Comparison of ENCODE assay signal across 22 cellular contexts in genomic region chr5:132254321-132254977, GRCh38. TPM values are rescaled to one million over a fixed set of nuclear protein-coding genes. Genes with fewer than 3 reads are reported as not detected.
A peak's percentile ranks its signal among the peaks of the same experiment; 100 is the strongest.
DNase-seq lines count a peak whose midpoint lies in the region; ATAC-seq, FAIRE-seq and TF ChIP-seq lines count a peak whose summit lies in the region.
"Had no signal": no experiment of that assay in that cellular context is flagged by ENCODE, and none has a peak within 500 bp of the region (broad histone marks: within the 10 kb centered on the region; RNA-seq: fewer than 3 reads in every experiment).

No MANE protein-coding gene starts in this region.

- intact Hi-C loops in natural killer cell (cut with micrococcal nuclease), result no loop called here
- intact Hi-C loops in heart left ventricle (cut with DNase I), result no loop called here
- intact Hi-C loops in pancreas (cut with DNase I), result no loop called here
- intact Hi-C loops in PC-3 (cut with micrococcal nuclease), result no loop called here

- no peak for ATAC-seq in natural killer cell treated with Interleukin-12 subunit alpha and Interleukin-12 subunit beta and Interleukin-15 and Interleukin-18, amount 100 ng/mL, for 72 hours
- no peak for ATAC-seq in natural killer cell
- peak; percentile 61 to 81 (median 69) for ATAC-seq in heart left ventricle
- peak; percentile 51 to 87 (median 82) for ATAC-seq in pancreas
- no peak for ATAC-seq in PC-3
- ATAC-seq: stimulated activated naive B cell treated with anti-CD40 and anti-IgM and Interleukin-4, amounts not matched to agents 10 μg/mL and 1 μg/mL and 100 μg/mL, for 72 hours; T-helper 17 cell had no signal

- FAIRE-seq in pancreas (lab: Jason Lieb, UNC), result no peak

- no peak overlapping the region for H3K4me3 Mint-ChIP-seq in natural killer cell treated with Interleukin-12 subunit alpha and Interleukin-12 subunit beta and Interleukin-15 and Interleukin-18, amount 100 ng/mL, for 72 hours
- H3K4me3 Mint-ChIP-seq in natural killer cell, result no peak overlapping the region
- H3K4me3 Mint-ChIP-seq: activated B cell treated with CpG ODN at 0.5 μM for 24 hours; stimulated activated naive B cell treated with anti-CD40 and anti-IgM and Interleukin-4, amounts not matched to agents 10 μg/mL and 1 μg/mL and 100 μg/mL, for 72 hours; T-helper 17 cell had no signal

- no peak overlapping the region for H2AFZ ChIP-seq in PC-3 (ENCODE audit: low read length)
- H2AFZ ChIP-seq: hepatocyte had no signal

- no peaks in the 10 kb centered on the region for H3K4me1 Mint-ChIP-seq in natural killer cell treated with Interleukin-12 subunit alpha and Interleukin-12 subunit beta and Interleukin-15 and Interleukin-18, amount 100 ng/mL, for 72 hours (ENCODE audit: low read depth in 2 of 2)
- H3K4me1 Mint-ChIP-seq in natural killer cell, result peaks cover 0 to 4% of the 10 kb centered on the region in 2 donors
- H3K4me1 Mint-ChIP-seq: activated B cell treated with CpG ODN at 0.5 μM for 24 hours had no signal

- CTCF ChIA-PET in PC-3 (lab: Charles Lee), result no interaction called here

- H3K9ac ChIP-seq in PC-3 (ENCODE audit: low read length), result no peak overlapping the region

- no peak overlapping the region for H3K4me2 ChIP-seq in PC-3 (ENCODE audit: low read length)
- H3K4me2 ChIP-seq: hepatocyte had no signal

- H4K20me1 ChIP-seq in PC-3 (ENCODE audit: low read length), result no peaks in the 10 kb centered on the region

- H3K27me3 Mint-ChIP-seq in natural killer cell treated with Interleukin-12 subunit alpha and Interleukin-12 subunit beta and Interleukin-15 and Interleukin-18, amount 100 ng/mL, for 72 hours, result peaks cover 10 to 17% of the 10 kb centered on the region in 2 donors
- peaks cover 13% of the 10 kb centered on the region in 2 donors for H3K27me3 Mint-ChIP-seq in natural killer cell (ENCODE audit: low read depth in 2 of 2)

- 31 to 33% (median 32%) methylated on average over 4 to 7 of the region's 7 CpGs for whole genome bisulfite sequencing in heart left ventricle, 4 donors
- WGBS in pancreas, 2 donors, result 25 to 32% methylated on average over 7 of the region's 7 CpGs

- no peaks in the 10 kb centered on the region for H3K36me3 Mint-ChIP-seq in natural killer cell treated with Interleukin-12 subunit alpha and Interleukin-12 subunit beta and Interleukin-15 and Interleukin-18, amount 100 ng/mL, for 72 hours
- no peaks in the 10 kb centered on the region for H3K36me3 Mint-ChIP-seq in natural killer cell
- H3K36me3 Mint-ChIP-seq: stimulated activated naive B cell treated with anti-CD40 and anti-IgM and Interleukin-4, amounts not matched to agents 10 μg/mL and 1 μg/mL and 100 μg/mL, for 72 hours had no signal

- H3K9me3 ChIP-seq in heart left ventricle, result no peaks in the 10 kb centered on the region
- H3K9me3 ChIP-seq in pancreas, result no peaks in the 10 kb centered on the region
- H3K9me3 ChIP-seq in PC-3 (ENCODE audit: low read length), result no peaks in the 10 kb centered on the region
- H3K9me3 ChIP-seq: colonic mucosa, vagina had no signal

- TF ChIP-seq POLR2A in heart left ventricle (IDR thresholded peaks at IDR 0.05), result no peak
- TF ChIP-seq POLR2A in erythroblast (IDR thresholded peaks at IDR 0.05; ENCODE audit: low read length), result no peak

- no peak overlapping the region for H3K27ac Mint-ChIP-seq in natural killer cell treated with Interleukin-12 subunit alpha and Interleukin-12 subunit beta and Interleukin-15 and Interleukin-18, amount 100 ng/mL, for 72 hours
- no peak overlapping the region for H3K27ac Mint-ChIP-seq in natural killer cell
- H3K27ac Mint-ChIP-seq: activated B cell treated with CpG ODN at 0.5 μM for 24 hours; stimulated activated naive B cell treated with anti-CD40 and anti-IgM and Interleukin-4, amounts not matched to agents 10 μg/mL and 1 μg/mL and 100 μg/mL, for 72 hours; T-helper 17 cell had no signal

- TF ChIP-seq CTCF in natural killer cell (IDR thresholded peaks at IDR 0.05) (no peak), heart left ventricle (IDR thresholded peaks at IDR 0.05) (no peak), pancreas (IDR thresholded peaks at IDR 0.05) (no peak), PC-3 (conservative IDR thresholded peaks at IDR 0.05; ENCODE audit: low read depth, low read length) (no peak)

- H3F3A ChIP-seq in PC-3 (ENCODE audit: low read length, unreplicated experiment), result no peaks in the 10 kb centered on the region

- no peaks in the 10 kb centered on the region for H3K9me2 ChIP-seq in PC-3 (replicated peaks; ENCODE audit: low read length)

- H3K4me1 ChIP-seq in heart left ventricle, result peaks cover 0 to 37% (median 18%) of the 10 kb centered on the region in 12 donors
- H3K4me1 ChIP-seq in pancreas, result no peaks in the 10 kb centered on the region
- peaks cover 16% of the 10 kb centered on the region for H3K4me1 ChIP-seq in PC-3 (ENCODE audit: insufficient read depth, low read length)
- H3K4me1 ChIP-seq: colonic mucosa had no signal

- peaks cover 0 to 14% (median 0%) of the 10 kb centered on the region in 9 donors for H3K27me3 ChIP-seq in heart left ventricle
- H3K27me3 ChIP-seq in pancreas, result no peaks in the 10 kb centered on the region
- H3K27me3 ChIP-seq in PC-3 (ENCODE audit: low read length), result no peaks in the 10 kb centered on the region
- H3K27me3 ChIP-seq: colonic mucosa, hepatocyte, vagina had no signal

- H3K27ac ChIP-seq in heart left ventricle (peak overlapping the region in 8 of 12 donors; percentile 9 to 58 (median 46)), pancreas (no peak overlapping the region), PC-3 (ENCODE audit: low read length) (no peak overlapping the region)
- H3K27ac ChIP-seq: colonic mucosa, vagina had no signal

- no TSS peak for BruUV-seq in PC-3 (replicated peaks; lab: Mats Ljungman, UMichigan)

- no peaks in the 10 kb centered on the region for H3K9me3 Mint-ChIP-seq in natural killer cell treated with Interleukin-12 subunit alpha and Interleukin-12 subunit beta and Interleukin-15 and Interleukin-18, amount 100 ng/mL, for 72 hours
- no peaks in the 10 kb centered on the region for H3K9me3 Mint-ChIP-seq in natural killer cell
- H3K9me3 Mint-ChIP-seq: activated B cell treated with CpG ODN at 0.5 μM for 24 hours; stimulated activated naive B cell treated with anti-CD40 and anti-IgM and Interleukin-4, amounts not matched to agents 10 μg/mL and 1 μg/mL and 100 μg/mL, for 72 hours had no signal

- peak; percentile 46 for DNase-seq in natural killer cell treated with Interleukin-12 subunit alpha and Interleukin-12 subunit beta and Interleukin-15 and Interleukin-18, amount 100 ng/mL, for 72 hours (ENCODE audit: low spot score)
- DNase-seq in natural killer cell, result no peak
- peak; percentile 56 to 85 (median 77) for DNase-seq in heart left ventricle
- peak in 5 of 6 donors; percentile 65 to 84 (median 73) for DNase-seq in pancreas
- no peak for DNase-seq in erythroblast (lab: John Stamatoyannopoulos, UW)
- no peak for DNase-seq in effector CD4-positive, alpha-beta T cell
- DNase-seq in NCI-H1048 (lab: John Stamatoyannopoulos, UW), result no peak
- DNase-seq in PC-3, result no peak
- DNase-seq: activated B cell treated with CpG ODN at 0.5 μM for 24 hours; activated effector memory CD4-positive, alpha-beta T cell treated with Interleukin-2 at 50 U/mL for 16 hours; anterior cingulate cortex; colonic mucosa; EL; KBM-7; kidney glomerular epithelial cell; NCI-H2227 treated with DMSO at 0.1 percent for 48 hours; SHP77; stimulated activated CD4-positive, alpha-beta T cell treated with anti-CD3 and anti-CD28 coated beads, Interleukin-12 subunit alpha, Interleukin-12 subunit beta, amount 100 ng/mL, for 4 hours; stimulated activated naive B cell treated with anti-CD40 and anti-IgM and Interleukin-4, amounts not matched to agents 10 μg/mL and 1 μg/mL and 100 μg/mL, for 72 hours; T-helper 17 cell had no signal

- H3K4me3 ChIP-seq in heart left ventricle, result no peak overlapping the region
- no peak overlapping the region for H3K4me3 ChIP-seq in pancreas
- H3K4me3 ChIP-seq in PC-3 (ENCODE audit: low read length), result no peak overlapping the region
- H3K4me3 ChIP-seq: colonic mucosa, hepatocyte, vagina had no signal

- peaks cover 12% of the 10 kb centered on the region; the same call in 1 of the 2 replicates for H3K79me2 ChIP-seq in PC-3 (ENCODE audit: low read length)

- H3K36me3 ChIP-seq in heart left ventricle (no peaks in the 10 kb centered on the region), pancreas (no peaks in the 10 kb centered on the region), PC-3 (ENCODE audit: low read depth, low read length) (no peaks in the 10 kb centered on the region)
- H3K36me3 ChIP-seq: colonic mucosa, vagina had no signal

- POLR2A ChIA-PET in PC-3 (lab: Charles Lee; ENCODE audit: unreplicated experiment), result no interaction called here

RNA-seq across cellular contexts. Expression of gene PDLIM4, which starts 3.0 kb away (rescaled TPM):
- not detected for total RNA-seq in natural killer cell treated with Interleukin-12 subunit alpha and Interleukin-12 subunit beta and Interleukin-15 and Interleukin-18, amount 100 ng/mL, for 72 hours
- not detected for total RNA-seq in natural killer cell
- total RNA-seq in heart left ventricle, result 10 to 100 TPM in 3 of 9 donors, 1 to 10 TPM in 6; 2.4 to 16.9 (median 8.1) TPM
- polyA plus RNA-seq in heart left ventricle, result 1 to 10 TPM; 5.1 to 9.1 TPM
- 1 to 10 TPM in 5 of 6 donors, under 1 TPM in 1; 0.83 to 6.6 (median 1.9) TPM for total RNA-seq in pancreas
- polyA plus RNA-seq in pancreas, result 10 to 100 TPM in 1 of 2 donors, 1 to 10 TPM in 1; 3.3 to 10.7 TPM
- 26.5 and 27.8 TPM in 2 replicates for total RNA-seq in PC-3 (2014; rRNA removed)
- total RNA-seq: activated B cell treated with CpG ODN at 0.5 μM for 24 hours, T-helper 17 cell had no signal

RNA-seq across cellular contexts. Expression of gene P4HA2, which starts 26.8 kb away (rescaled TPM):
- 10 to 100 TPM in 1 of 2 donors, 1 to 10 TPM in 1; 5.5 to 20.1 TPM for total RNA-seq in natural killer cell treated with Interleukin-12 subunit alpha and Interleukin-12 subunit beta and Interleukin-15 and Interleukin-18, amount 100 ng/mL, for 72 hours
- total RNA-seq in natural killer cell (under 1 TPM in 1 of 3 donors, not detected in 2; 0.20 TPM), heart left ventricle (10 to 100 TPM; 41.2 to 80.7 (median 55.7) TPM), pancreas (10 to 100 TPM; 52.8 to 85.7 (median 64.3) TPM), PC-3 (2014; rRNA removed) (38.7 and 43.6 TPM in 2 replicates)
- polyA plus RNA-seq in heart left ventricle (100 to 1,000 TPM in 1 of 2 donors, 10 to 100 TPM in 1; 44.3 to 140 TPM), pancreas (10 to 100 TPM; 28.3 to 34.7 TPM)

RNA-seq across cellular contexts. Expression of gene SLC22A4, which starts 39.7 kb away (rescaled TPM):
- total RNA-seq in natural killer cell treated with Interleukin-12 subunit alpha and Interleukin-12 subunit beta and Interleukin-15 and Interleukin-18, amount 100 ng/mL, for 72 hours, result 1 to 10 TPM in 1 of 2 donors, under 1 TPM in 1; 0.93 to 2.5 TPM
- total RNA-seq in natural killer cell (1 to 10 TPM in 1 of 3 donors, under 1 TPM in 2; 0.14 to 2.3 (median 0.27) TPM), heart left ventricle (1 to 10 TPM in 8 of 9 donors, under 1 TPM in 1; 0.83 to 4.9 (median 2.2) TPM), pancreas (under 1 TPM; 0.08 to 0.61 (median 0.23) TPM), PC-3 (2014; rRNA removed) (2.2 and 3.4 TPM in 2 replicates)
- polyA plus RNA-seq in heart left ventricle (1 to 10 TPM in 1 of 2 donors, under 1 TPM in 1; 0.30 to 3.7 TPM), pancreas (under 1 TPM; 0.34 to 0.92 TPM)
- total RNA-seq: activated B cell treated with CpG ODN at 0.5 μM for 24 hours had no signal

Comparison
In these comparisons a context has a peak if more than half of its experiments do, and no peak if none do; other contexts are left out.
1. DNase-seq: peak in natural killer cell treated with Interleukin-12 subunit alpha and Interleukin-12 subunit beta and Interleukin-15 and Interleukin-18, amount 100 ng/mL, for 72 hours (single experiment), heart left ventricle (5 of 5) and pancreas (5 of 6); none in natural killer cell (single experiment), erythroblast (0 of 2), effector CD4-positive, alpha-beta T cell (single experiment), NCI-H1048 (single experiment) and PC-3 (single experiment).
2. RNA of gene P4HA2, which starts 26.8 kb away (total RNA-seq): 52.8 to 85.7 TPM in pancreas, 41.2 to 80.7 TPM in heart left ventricle, 38.7 to 43.6 TPM in PC-3 and 5.5 to 20.1 TPM in natural killer cell treated with Interleukin-12 subunit alpha and Interleukin-12 subunit beta and Interleukin-15 and Interleukin-18, amount 100 ng/mL, for 72 hours; 0.20 TPM in natural killer cell; every median in the first group is over 4 times any median in the second.
3. ATAC-seq: peak in heart left ventricle (4 of 4) and pancreas (4 of 4); none in natural killer cell treated with Interleukin-12 subunit alpha and Interleukin-12 subunit beta and Interleukin-15 and Interleukin-18, amount 100 ng/mL, for 72 hours (0 of 2), natural killer cell (0 of 3) and PC-3 (single experiment).
4. H3K27ac ChIP-seq: peak in heart left ventricle (8 of 12); none in pancreas (0 of 4) and PC-3 (single experiment).